ENCODE assay signal across 9 cellular contexts in the genomic region with DNA sequence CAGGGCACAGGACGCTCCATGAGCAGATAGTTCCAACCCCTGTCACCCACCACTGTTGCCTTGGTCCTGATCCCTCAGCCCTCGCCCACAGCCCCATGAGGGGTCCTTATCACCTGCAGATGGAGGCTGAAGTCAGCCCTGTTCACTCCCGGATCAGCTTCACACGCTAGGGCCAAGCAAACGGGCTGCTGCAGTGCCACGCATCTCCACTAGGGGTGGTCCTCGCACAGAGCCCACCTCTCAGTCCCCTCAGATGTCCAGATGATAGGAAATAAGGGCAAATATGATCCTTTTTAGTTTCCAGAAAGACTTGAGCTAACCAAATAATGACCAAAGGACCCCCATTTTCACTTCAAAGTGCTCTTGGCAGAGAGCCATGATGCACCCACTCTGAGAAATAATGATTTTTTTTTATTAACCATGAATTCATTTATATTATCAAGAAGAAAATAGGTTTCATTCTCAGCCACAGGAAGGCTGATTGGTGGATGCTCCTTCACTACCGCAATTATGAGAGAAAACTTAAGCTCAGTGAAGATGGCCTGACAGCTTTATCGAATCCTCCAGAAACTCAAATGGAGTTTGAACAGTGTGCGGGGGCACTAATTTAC.
DNase-seq lines count a peak whose midpoint lies in the region; ATAC-seq and TF ChIP-seq lines count a peak whose summit lies in the region.
"Had no signal": no experiment of that assay in that cellular context is flagged by ENCODE, and none has a peak within 500 bp of the region (broad histone marks: within the 10 kb centered on the region; RNA-seq: fewer than 3 reads in every experiment).

No MANE protein-coding gene starts in this region.

- H3K9me3 ChIP-seq in H9 (ENCODE audit: control insufficient read depth, low read depth, low read length): no peaks in the 10 kb centered on the region

- H2AK5ac ChIP-seq in H9 (ENCODE audit: insufficient read length, low read length): no peak overlapping the region

- peak; percentile 54 for DNase-seq in NCI-H748 (lab: John Stamatoyannopoulos, UW; ENCODE audit: unreplicated experiment)
- DNase-seq in NCI-H748 treated with DMSO at 0.1 percent for 48 hours (lab: John Stamatoyannopoulos, UW): no peak
- DNase-seq in H9: peak; percentile 82
- DNase-seq in NCI-H82 treated with DMSO at 0.1 percent for 48 hours (lab: John Stamatoyannopoulos, UW; ENCODE audit: unreplicated experiment): peak; percentile 15
- DNase-seq in endothelial cell (ENCODE audit: low spot score): peak; percentile 67
- DNase-seq in stimulated activated naive CD8-positive, alpha-beta T cell treated with anti-CD3 and anti-CD28 coated beads, Interleukin-15, Interleukin-2, amounts not matched to agents 100 U/mL and 50 U/mL, for 24 hours: peak; percentile 53
- no peak for DNase-seq in activated CD8-positive, alpha-beta memory T cell treated with anti-CD3 and anti-CD28 coated beads for 24 hours
- DNase-seq: activated T-cell treated with anti-CD3 and anti-CD28 coated beads, Interleukin-2, amount 50 U/mL, for 4 hours had no signal

- no peak overlapping the region for H3T11ph ChIP-seq in H9 (ENCODE audit: low read length)

- no peak overlapping the region for H3K4ac ChIP-seq in H9 (ENCODE audit: low read depth, low read length)

- no peak overlapping the region for H3K9ac ChIP-seq in H9 (ENCODE audit: extremely low read depth, insufficient read length, low read length)

- H3K23ac ChIP-seq in H9 (ENCODE audit: insufficient read length, low read depth, low read length): no peak overlapping the region

- H3K4me1 Mint-ChIP-seq in H9 (peaks cover 0 to 7% of the 10 kb centered on the region in 2 experiments; a peak in 1 of 4 replicates), endothelial cell (ENCODE audit: unreplicated experiment) (peaks cover 10% of the 10 kb centered on the region)

- H3K36me3 Mint-ChIP-seq in H9 (ENCODE audit: insufficient read depth in 1 of 3, low read depth in 3 of 3): no peaks in the 10 kb centered on the region
- H3K36me3 Mint-ChIP-seq in endothelial cell (ENCODE audit: low read depth, unreplicated experiment): no peaks in the 10 kb centered on the region

- no peak overlapping the region for H3K27ac ChIP-seq in H9 (ENCODE audit: insufficient read length, low read depth, low read length)

- no peak overlapping the region for H2AFZ ChIP-seq in H9 (ENCODE audit: low read length)

- H2BK5ac ChIP-seq in H9 (ENCODE audit: insufficient read length, low read length): no peak overlapping the region

- H3K79me2 ChIP-seq in H9 (ENCODE audit: insufficient read depth, low read length): no peaks in the 10 kb centered on the region

- no peaks in the 10 kb centered on the region for H4K20me1 ChIP-seq in H9 (ENCODE audit: control insufficient read depth, insufficient read depth, insufficient read length)

- no peak overlapping the region for H4K91ac ChIP-seq in H9 (ENCODE audit: insufficient read length, low read depth, low read length)

- H3K4me3 Mint-ChIP-seq in H9 (no peak overlapping the region), endothelial cell (ENCODE audit: unreplicated experiment) (no peak overlapping the region)
- H3K4me3 Mint-ChIP-seq: activated T-cell treated with anti-CD3 and anti-CD28 coated beads, Interleukin-2, amount 50 U/mL, for 4 hours had no signal

- no peak overlapping the region for H2BK120ac ChIP-seq in H9 (ENCODE audit: low read depth, low read length, poor library complexity, severe bottlenecking)

- H3K4me1 ChIP-seq in H9 (ENCODE audit: insufficient read depth, low read length): no peaks in the 10 kb centered on the region

- H4K8ac ChIP-seq in H9 (replicated peaks; ENCODE audit: insufficient read length, low read depth, low read length): no peak overlapping the region

- H3K56ac ChIP-seq in H9 (ENCODE audit: insufficient read length, low read depth, low read length): no peak overlapping the region

- H3K27ac Mint-ChIP-seq in H9: no peak overlapping the region
- H3K27ac Mint-ChIP-seq in endothelial cell (ENCODE audit: unreplicated experiment): no peak overlapping the region

- H2BK15ac ChIP-seq in H9 (ENCODE audit: low read depth, low read length): no peak overlapping the region

- H2BK20ac ChIP-seq in H9 (ENCODE audit: low read depth, low read length, poor library complexity, severe bottlenecking): no peak overlapping the region

- H3K79me1 ChIP-seq in H9 (ENCODE audit: insufficient read depth, low read depth, low read length, poor library complexity, severe bottlenecking): no peaks in the 10 kb centered on the region

- no peaks in the 10 kb centered on the region for H3K27me3 ChIP-seq in H9 (ENCODE audit: insufficient read depth, low read length)

- H3K4me2 ChIP-seq in H9 (ENCODE audit: insufficient read depth, insufficient read length, low read length): no peak overlapping the region

- H3K14ac ChIP-seq in H9 (ENCODE audit: insufficient read depth, low read length): no peak overlapping the region

- H4K5ac ChIP-seq in H9 (ENCODE audit: insufficient read length, low read depth, low read length): no peak overlapping the region

- no peaks in the 10 kb centered on the region for H3K23me2 ChIP-seq in H9 (ENCODE audit: insufficient read length, low read depth, low read length, poor library complexity, severe bottlenecking)

- TF ChIP-seq CTCF in H9 (conservative IDR thresholded peaks at IDR 0.05) (peak; percentile 95), endothelial cell (IDR thresholded peaks at IDR 0.05; ENCODE audit: unreplicated experiment) (peak; percentile 89)

- H3K9me3 Mint-ChIP-seq in H9: no peaks in the 10 kb centered on the region
- H3K9me3 Mint-ChIP-seq in endothelial cell (ENCODE audit: unreplicated experiment): no peaks in the 10 kb centered on the region
- H3K9me3 Mint-ChIP-seq: activated T-cell treated with anti-CD3 and anti-CD28 coated beads, Interleukin-2, amount 50 U/mL, for 4 hours had no signal

- peak; percentile 71 for ATAC-seq in stimulated activated naive CD8-positive, alpha-beta T cell treated with anti-CD3 and anti-CD28 coated beads, Interleukin-15, Interleukin-2, amounts not matched to agents 100 U/mL and 50 U/mL, for 24 hours
- ATAC-seq in GM19324 (IDR thresholded peaks at IDR 0.05; ENCODE audit: low FRiP score, unreplicated experiment): no peak

- peaks cover 13% of the 10 kb centered on the region for H3K27me3 Mint-ChIP-seq in H9 (ENCODE audit: low read depth)
- peaks cover 5% of the 10 kb centered on the region for H3K27me3 Mint-ChIP-seq in endothelial cell (ENCODE audit: unreplicated experiment)

- WGBS in H9 (ENCODE audit: extremely low coverage, insufficient read length, low lambda C conversion rate): no CpG with 5 or more reads among the region's 10 CpGs

- no peak overlapping the region for H2BK12ac ChIP-seq in H9 (ENCODE audit: insufficient read length, low read depth, low read length)

- H3K18ac ChIP-seq in H9 (ENCODE audit: insufficient read length, low read depth, low read length): no peak overlapping the region

Comparison
In these comparisons a context has a peak if more than half of its experiments do, and no peak if none do; other contexts are left out.
1. DNase-seq: peak in NCI-H748 (single experiment), H9 (single experiment), NCI-H82 treated with DMSO at 0.1 percent for 48 hours (single experiment), endothelial cell (single experiment) and stimulated activated naive CD8-positive, alpha-beta T cell treated with anti-CD3 and anti-CD28 coated beads, Interleukin-15, Interleukin-2, amounts not matched to agents 100 U/mL and 50 U/mL, for 24 hours (single experiment); none in NCI-H748 treated with DMSO at 0.1 percent for 48 hours (single experiment) and activated CD8-positive, alpha-beta memory T cell treated with anti-CD3 and anti-CD28 coated beads for 24 hours (single experiment).